15 cellular contexts compared by ENCODE assay signal in genomic region chr11:134557571-134558257, GRCh38.
A peak's percentile ranks its signal among the peaks of the same experiment; 100 is the strongest.
DNase-seq lines count a peak whose midpoint lies in the region; ATAC-seq and TF ChIP-seq lines count a peak whose summit lies in the region.
"Had no signal": no experiment of that assay in that cellular context is flagged by ENCODE, and none has a peak within 500 bp of the region (broad histone marks: within the 10 kb centered on the region; RNA-seq: fewer than 3 reads in every experiment).

No MANE protein-coding gene starts in this region.

- no peak overlapping the region for H2BK120ac ChIP-seq in trophoblast cell (ENCODE audit: insufficient read depth, low read length, poor library complexity)

- no peaks in the 10 kb centered on the region for H3K9me3 Mint-ChIP-seq in endodermal cell
- H3K9me3 Mint-ChIP-seq: CD8-positive, alpha-beta T cell; IgD-negative memory B cell had no signal

- no peak for ATAC-seq in GM21576 (IDR thresholded peaks at IDR 0.05; ENCODE audit: unreplicated experiment)
- ATAC-seq: CD8-positive, alpha-beta T cell had no signal

- H3K4me3 ChIP-seq in endodermal cell (ENCODE audit: low read length), result no peak overlapping the region
- no peak overlapping the region for H3K4me3 ChIP-seq in trophoblast cell (ENCODE audit: low read depth, low read length)
- no peak overlapping the region for H3K4me3 ChIP-seq in foreskin fibroblast (ENCODE audit: low read depth in 1 of 2, low read length in 2 of 2)
- H3K4me3 ChIP-seq: SJSA1 had no signal

- no peak overlapping the region for H4K12ac ChIP-seq in trophoblast cell (ENCODE audit: low read depth, low read length)

- peaks cover under 1% of the 10 kb centered on the region for H3K27me3 ChIP-seq in endodermal cell (ENCODE audit: control insufficient read depth, insufficient read depth, low read length, poor library complexity, severe bottlenecking)
- no peaks in the 10 kb centered on the region for H3K27me3 ChIP-seq in trophoblast cell (ENCODE audit: insufficient read depth, low read length)
- H3K27me3 ChIP-seq: SJSA1 had no signal

- H3K4me3 Mint-ChIP-seq in endodermal cell, result no peak overlapping the region
- H3K4me3 Mint-ChIP-seq: CD8-positive, alpha-beta T cell; IgD-negative memory B cell had no signal

- H3K4me1 ChIP-seq in endodermal cell (ENCODE audit: control insufficient read depth, insufficient read depth, low read length) (no peaks in the 10 kb centered on the region), trophoblast cell (ENCODE audit: control insufficient read depth in 1 of 2, insufficient read depth in 2 of 2, low read length in 2 of 2) (peaks cover 31 to 41% of the 10 kb centered on the region in 2 experiments)
- H3K4me1 ChIP-seq: BE2C, SJSA1 had no signal

- H3K14ac ChIP-seq in trophoblast cell (ENCODE audit: low read length), result no peak overlapping the region

- no peak overlapping the region for H3K23ac ChIP-seq in trophoblast cell (ENCODE audit: low read length)

- H3K4ac ChIP-seq in trophoblast cell (ENCODE audit: low read depth, low read length), result no peak overlapping the region

- H3K4me2 ChIP-seq in trophoblast cell (ENCODE audit: low read length), result no peak overlapping the region

- H2AK5ac ChIP-seq in trophoblast cell (ENCODE audit: low read length), result no peak overlapping the region

- peak; percentile 20 for DNase-seq in M059J (ENCODE audit: low read depth)
- DNase-seq in endodermal cell, result peak; percentile 40
- peak; percentile 42 to 68 for DNase-seq in trophoblast cell
- no peak for DNase-seq in foreskin fibroblast
- DNase-seq in NAMALWA (ENCODE audit: low spot score), result no peak
- DNase-seq: BE2C, DMS 273 treated with DMSO at 0.1 percent for 48 hours, NCI-H1436, NCI-H2029 treated with DMSO at 0.1 percent for 48 hours, NCI-H510A treated with DMSO at 0.1 percent for 48 hours had no signal

- no peak overlapping the region for H3K27ac ChIP-seq in endodermal cell (ENCODE audit: low read depth, low read length)
- H3K27ac ChIP-seq in trophoblast cell (ENCODE audit: low read depth, low read length), result no peak overlapping the region
- H3K27ac ChIP-seq: SJSA1 had no signal

- no peaks in the 10 kb centered on the region for H3K36me3 ChIP-seq in endodermal cell (ENCODE audit: control insufficient read depth, insufficient read depth, low read length)
- H3K36me3 ChIP-seq in trophoblast cell (ENCODE audit: control insufficient read depth in 1 of 2, insufficient read depth in 2 of 2, low read length in 2 of 2), result no peaks in the 10 kb centered on the region
- H3K36me3 ChIP-seq: BE2C, SJSA1 had no signal

- H2BK5ac ChIP-seq in trophoblast cell (ENCODE audit: low read depth, low read length, poor library complexity), result no peak overlapping the region

- H3K18ac ChIP-seq in trophoblast cell (ENCODE audit: low read length), result no peak overlapping the region

- H2BK12ac ChIP-seq in trophoblast cell (ENCODE audit: low read length), result no peak overlapping the region

- H3K79me1 ChIP-seq in trophoblast cell (ENCODE audit: low read length), result peaks cover 12% of the 10 kb centered on the region

- no peak overlapping the region for H4K8ac ChIP-seq in trophoblast cell (ENCODE audit: low read depth, low read length)

- peaks cover 11% of the 10 kb centered on the region for H3K27me3 Mint-ChIP-seq in endodermal cell (ENCODE audit: insufficient read depth)

- no peak overlapping the region for H3K27ac Mint-ChIP-seq in endodermal cell
- H3K27ac Mint-ChIP-seq: CD8-positive, alpha-beta T cell; IgD-negative memory B cell had no signal

- H2AFZ ChIP-seq in trophoblast cell (ENCODE audit: insufficient read depth, low read length, poor library complexity), result no peak overlapping the region

- TF ChIP-seq CTCF in GM12873 (IDR thresholded peaks at IDR 0.05; ENCODE audit: insufficient read depth, low read depth, low read length, missing control alignments), result peak; percentile 12
- peak; percentile 50 for TF ChIP-seq CTCF in endodermal cell (conservative IDR thresholded peaks at IDR 0.05)
- TF ChIP-seq CTCF in foreskin fibroblast (IDR thresholded peaks at IDR 0.05; ENCODE audit: low read depth, low read length), result no peak

- H3K36me3 Mint-ChIP-seq in endodermal cell (ENCODE audit: low read depth), result no peaks in the 10 kb centered on the region
- H3K36me3 Mint-ChIP-seq: CD8-positive, alpha-beta T cell; IgD-negative memory B cell had no signal

- no peak overlapping the region for H4K91ac ChIP-seq in trophoblast cell (ENCODE audit: low read depth, low read length)

- H3K79me2 ChIP-seq in trophoblast cell (ENCODE audit: control insufficient read depth, insufficient read depth, low read length, poor library complexity), result no peaks in the 10 kb centered on the region

- WGBS in endodermal cell (ENCODE audit: insufficient coverage in 1 of 2, insufficient read length in 1 of 2), 2 experiments, result 87 to 100% methylated on average over 5 to 6 of the region's 6 CpGs
- no CpG with 5 or more reads among the region's 6 CpGs for WGBS in trophoblast cell (ENCODE audit: extremely low coverage, insufficient coverage, insufficient read length)

- H3K9me3 ChIP-seq in endodermal cell (ENCODE audit: control insufficient read depth, low read length), result no peaks in the 10 kb centered on the region
- H3K9me3 ChIP-seq in trophoblast cell (ENCODE audit: insufficient read depth, low read depth, low read length), result peaks cover 4% of the 10 kb centered on the region
- H3K9me3 ChIP-seq: BE2C, SJSA1 had no signal

- H3K9ac ChIP-seq in endodermal cell (ENCODE audit: extremely low read depth, low read length, poor library complexity, severe bottlenecking) (no peak overlapping the region), trophoblast cell (ENCODE audit: low read length) (no peak overlapping the region)

- no peaks in the 10 kb centered on the region for H3K4me1 Mint-ChIP-seq in endodermal cell

Comparison
In these comparisons a context has a peak if more than half of its experiments do, and no peak if none do; other contexts are left out.
1. DNase-seq: peak in M059J (single experiment), endodermal cell (single experiment) and trophoblast cell (2 of 2); none in foreskin fibroblast (0 of 2) and NAMALWA (single experiment).